ENCODE assay signal across 1 cellular context in the genomic region with DNA sequence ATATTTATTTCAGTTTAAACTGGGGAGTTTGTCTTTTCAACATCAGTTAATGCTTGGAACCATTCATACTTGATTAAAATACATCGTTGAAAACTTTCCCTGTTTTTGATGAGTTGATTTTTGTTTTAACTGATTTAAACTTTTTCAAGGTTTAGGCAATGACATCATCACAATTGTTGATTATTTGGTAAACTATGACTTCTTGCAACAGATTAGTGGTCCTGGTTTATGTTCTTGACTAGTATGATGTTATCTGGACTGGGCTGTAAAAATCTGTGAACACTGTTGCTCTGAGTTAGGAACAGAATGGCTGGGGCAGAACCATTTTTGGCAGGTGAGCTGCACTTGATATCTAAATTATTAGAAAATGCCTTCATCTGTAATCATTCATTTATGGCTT.
TF ChIP-seq lines count a peak whose summit lies in the region.

A gene with protein sequence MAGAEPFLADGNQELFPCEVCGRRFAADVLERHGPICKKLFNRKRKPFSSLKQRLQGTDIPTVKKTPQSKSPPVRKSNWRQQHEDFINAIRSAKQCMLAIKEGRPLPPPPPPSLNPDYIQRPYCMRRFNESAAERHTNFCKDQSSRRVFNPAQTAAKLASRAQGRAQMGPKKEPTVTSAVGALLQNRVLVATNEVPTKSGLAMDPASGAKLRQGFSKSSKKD (plus strand): TSS at position 241 of the 400 bp plus-strand sequence. CDS start 66 bp downstream, at position 307.

TF ChIP-seq in K562, 482 proteins besides CTCF, POLR2A, EP300 and RAD21:
- TF ChIP-seq ATF7 (IDR thresholded peaks at IDR 0.05): peak; percentile 56; the same call in 1 of the 2 replicates
- TF ChIP-seq, protein P1, sequence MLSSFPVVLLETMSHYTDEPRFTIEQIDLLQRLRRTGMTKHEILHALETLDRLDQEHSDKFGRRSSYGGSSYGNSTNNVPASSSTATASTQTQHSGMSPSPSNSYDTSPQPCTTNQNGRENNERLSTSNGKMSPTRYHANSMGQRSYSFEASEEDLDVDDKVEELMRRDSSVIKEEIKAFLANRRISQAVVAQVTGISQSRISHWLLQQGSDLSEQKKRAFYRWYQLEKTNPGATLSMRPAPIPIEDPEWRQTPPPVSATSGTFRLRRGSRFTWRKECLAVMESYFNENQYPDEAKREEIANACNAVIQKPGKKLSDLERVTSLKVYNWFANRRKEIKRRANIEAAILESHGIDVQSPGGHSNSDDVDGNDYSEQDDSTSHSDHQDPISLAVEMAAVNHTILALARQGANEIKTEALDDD (IDR thresholded peaks at IDR 0.05): peak; percentile 88
- no peak for TF ChIP-seq KDM1A (IDR thresholded peaks at IDR 0.05)
- TF ChIP-seq, protein P2, sequence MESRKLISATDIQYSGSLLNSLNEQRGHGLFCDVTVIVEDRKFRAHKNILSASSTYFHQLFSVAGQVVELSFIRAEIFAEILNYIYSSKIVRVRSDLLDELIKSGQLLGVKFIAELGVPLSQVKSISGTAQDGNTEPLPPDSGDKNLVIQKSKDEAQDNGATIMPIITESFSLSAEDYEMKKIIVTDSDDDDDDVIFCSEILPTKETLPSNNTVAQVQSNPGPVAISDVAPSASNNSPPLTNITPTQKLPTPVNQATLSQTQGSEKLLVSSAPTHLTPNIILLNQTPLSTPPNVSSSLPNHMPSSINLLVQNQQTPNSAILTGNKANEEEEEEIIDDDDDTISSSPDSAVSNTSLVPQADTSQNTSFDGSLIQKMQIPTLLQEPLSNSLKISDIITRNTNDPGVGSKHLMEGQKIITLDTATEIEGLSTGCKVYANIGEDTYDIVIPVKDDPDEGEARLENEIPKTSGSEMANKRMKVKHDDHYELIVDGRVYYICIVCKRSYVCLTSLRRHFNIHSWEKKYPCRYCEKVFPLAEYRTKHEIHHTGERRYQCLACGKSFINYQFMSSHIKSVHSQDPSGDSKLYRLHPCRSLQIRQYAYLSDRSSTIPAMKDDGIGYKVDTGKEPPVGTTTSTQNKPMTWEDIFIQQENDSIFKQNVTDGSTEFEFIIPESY (CRISPR knock-in tag; IDR thresholded peaks at IDR 0.05): no peak
- TF ChIP-seq, protein P3, sequence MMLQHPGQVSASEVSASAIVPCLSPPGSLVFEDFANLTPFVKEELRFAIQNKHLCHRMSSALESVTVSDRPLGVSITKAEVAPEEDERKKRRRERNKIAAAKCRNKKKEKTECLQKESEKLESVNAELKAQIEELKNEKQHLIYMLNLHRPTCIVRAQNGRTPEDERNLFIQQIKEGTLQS (IDR thresholded peaks at IDR 0.05): peak; percentile 72
- TF ChIP-seq, protein P3 (CRISPR knock-in tag; conservative IDR thresholded peaks at IDR 0.05): no peak
